ENCODE assay signal across 19 cellular contexts in the genomic region with DNA sequence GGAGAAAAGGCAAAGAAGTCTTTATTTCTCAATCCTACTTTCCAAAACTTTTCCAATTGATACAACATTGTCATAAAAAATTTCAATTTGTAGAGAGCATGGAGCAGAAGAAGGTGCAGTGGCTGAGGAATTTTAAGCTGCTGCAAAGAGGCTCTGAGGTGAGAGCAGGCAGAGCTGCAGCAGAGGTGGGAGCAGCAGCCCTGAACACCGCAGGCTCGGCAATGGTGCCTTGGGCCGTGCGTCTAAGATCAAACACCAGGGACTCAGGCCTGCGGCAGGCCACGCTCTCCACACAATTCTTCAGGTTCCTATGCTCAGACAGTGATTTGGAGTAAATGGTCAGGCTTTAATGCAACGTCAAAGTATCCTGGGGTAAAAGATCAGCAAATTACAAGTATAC. TPM values are rescaled to one million over a fixed set of nuclear protein-coding genes. Genes with fewer than 3 reads are reported as not detected.
DNase-seq lines count a peak whose midpoint lies in the region; ATAC-seq and TF ChIP-seq lines count a peak whose summit lies in the region.
"Had no signal": no experiment of that assay in that cellular context is flagged by ENCODE, and none has a peak within 500 bp of the region (broad histone marks: within the 10 kb centered on the region; RNA-seq: fewer than 3 reads in every experiment).

No MANE protein-coding gene starts in this region.

- no peak for DNase-seq in WTC11 (ENCODE audit: low spot score)
- peak; percentile 65 for DNase-seq in endodermal cell
- DNase-seq in GM23248, result no peak
- DNase-seq in NCI-H510A treated with DMSO at 0.1 percent for 48 hours (lab: John Stamatoyannopoulos, UW), result no peak
- DNase-seq in AG20443 (ENCODE audit: low spot score), result no peak
- DNase-seq in activated CD4-positive, alpha-beta T cell treated with anti-CD3 and anti-CD28 coated beads, Interleukin-2, amount 50 U/mL, for 4 hours, result no peak
- DNase-seq: BE2C; C1 segment of cervical spinal cord; CD4-positive, CD25-positive, alpha-beta regulatory T cell; CD8-positive, alpha-beta memory T cell; COR-L47; DMS 273 treated with DMSO at 0.1 percent for 48 hours; DMS53; DND-41; EL; H7; IMR-90 had no signal

- H3K4me3 Mint-ChIP-seq in WTC11 (no peak overlapping the region), endodermal cell (no peak overlapping the region), nephron (no peak overlapping the region)
- H3K4me3 Mint-ChIP-seq: CD4-positive, CD25-positive, alpha-beta regulatory T cell; CD8-positive, alpha-beta memory T cell had no signal

- peaks cover 15% of the 10 kb centered on the region for H3K4me1 ChIP-seq in endodermal cell (ENCODE audit: control insufficient read depth, insufficient read depth, low read length)
- peaks cover 20% of the 10 kb centered on the region for H3K4me1 ChIP-seq in GM23248 (ENCODE audit: insufficient read depth)

- H3K9me3 ChIP-seq in endodermal cell (ENCODE audit: control insufficient read depth, low read length) (peaks cover 7% of the 10 kb centered on the region), GM23248 (ENCODE audit: low read depth) (no peaks in the 10 kb centered on the region)
- H3K9me3 ChIP-seq: BE2C had no signal

- H3K4me1 Mint-ChIP-seq in WTC11, result peaks cover 10% of the 10 kb centered on the region
- H3K4me1 Mint-ChIP-seq in endodermal cell, result peaks cover 34% of the 10 kb centered on the region
- peaks cover 72% of the 10 kb centered on the region for H3K4me1 Mint-ChIP-seq in nephron

- no peaks in the 10 kb centered on the region for H3K27me3 Mint-ChIP-seq in WTC11 (ENCODE audit: low read depth)
- H3K27me3 Mint-ChIP-seq in endodermal cell (ENCODE audit: insufficient read depth), result no peaks in the 10 kb centered on the region
- H3K27me3 Mint-ChIP-seq in nephron (ENCODE audit: low read depth), result no peaks in the 10 kb centered on the region
- H3K27me3 Mint-ChIP-seq: CD4-positive, CD25-positive, alpha-beta regulatory T cell; CD8-positive, alpha-beta memory T cell had no signal

- H3K36me3 ChIP-seq in endodermal cell (ENCODE audit: control insufficient read depth, insufficient read depth, low read length) (no peaks in the 10 kb centered on the region), GM23248 (ENCODE audit: low read depth) (no peaks in the 10 kb centered on the region)
- H3K36me3 ChIP-seq: BE2C had no signal

- peaks cover 2% of the 10 kb centered on the region; the same call in 1 of the 2 replicates for H3F3A ChIP-seq in GM23248 (ENCODE audit: insufficient read depth)

- WGBS in endodermal cell (ENCODE audit: insufficient coverage in 1 of 2, insufficient read length in 1 of 2), 2 experiments, result 83 to 88% methylated on average over 7 of the region's 7 CpGs
- 99% methylated on average over 7 of the region's 7 CpGs for WGBS in GM23248 (ENCODE audit: low coverage in 1 of 2, low lambda C conversion rate in 2 of 2, missing lambda C conversion rate in 2 of 2), 2 experiments

- H3K4me3 ChIP-seq in endodermal cell (ENCODE audit: low read length), result no peak overlapping the region
- H3K4me3 ChIP-seq in GM23248, result no peak overlapping the region

- H3K27ac ChIP-seq in endodermal cell (ENCODE audit: low read depth, low read length) (no peak overlapping the region), GM23248 (no peak overlapping the region)

- no peak overlapping the region for H2AFZ ChIP-seq in GM23248

- in situ Hi-C loops in GM23248 (cut with MboI), result no loop called here

- H3K36me3 Mint-ChIP-seq in WTC11, result no peaks in the 10 kb centered on the region
- H3K36me3 Mint-ChIP-seq in endodermal cell (ENCODE audit: low read depth), result no peaks in the 10 kb centered on the region
- no peaks in the 10 kb centered on the region for H3K36me3 Mint-ChIP-seq in nephron (ENCODE audit: low read depth)

- no peaks in the 10 kb centered on the region for H3K9me2 ChIP-seq in GM23248 (ENCODE audit: insufficient read depth)

- ATAC-seq in WTC11, result peak; percentile 48
- ATAC-seq: HCT116 had no signal

- peaks cover 7% of the 10 kb centered on the region for H3K9me3 Mint-ChIP-seq in WTC11
- H3K9me3 Mint-ChIP-seq in endodermal cell, result no peaks in the 10 kb centered on the region
- no peaks in the 10 kb centered on the region for H3K9me3 Mint-ChIP-seq in nephron
- H3K9me3 Mint-ChIP-seq: CD4-positive, CD25-positive, alpha-beta regulatory T cell; CD8-positive, alpha-beta memory T cell had no signal

- peaks cover 71% of the 10 kb centered on the region for H3K79me2 ChIP-seq in GM23248 (ENCODE audit: insufficient read depth)

- no peak overlapping the region for H3K9ac ChIP-seq in endodermal cell (ENCODE audit: extremely low read depth, low read length, poor library complexity, severe bottlenecking)
- H3K9ac ChIP-seq in GM23248, result no peak overlapping the region

- no peaks in the 10 kb centered on the region for H3K27me3 ChIP-seq in endodermal cell (ENCODE audit: control insufficient read depth, insufficient read depth, low read length, poor library complexity, severe bottlenecking)
- H3K27me3 ChIP-seq in GM23248 (replicated peaks; ENCODE audit: insufficient read depth), result no peaks in the 10 kb centered on the region
- H3K27me3 ChIP-seq: BE2C had no signal

- POLR2A ChIA-PET in WTC11 (lab: Charles Lee), result no interaction called here

- no peak overlapping the region for H3K27ac Mint-ChIP-seq in WTC11
- H3K27ac Mint-ChIP-seq in endodermal cell, result peak overlapping the region; percentile 67
- peak overlapping the region; percentile 56 to 94 (median 86) for H3K27ac Mint-ChIP-seq in nephron
- H3K27ac Mint-ChIP-seq: CD4-positive, CD25-positive, alpha-beta regulatory T cell had no signal

- no peak for TF ChIP-seq CTCF in WTC11 (IDR thresholded peaks at IDR 0.05)
- no peak for TF ChIP-seq CTCF in endodermal cell (conservative IDR thresholded peaks at IDR 0.05)
- TF ChIP-seq CTCF in nephron (IDR thresholded peaks at IDR 0.05; ENCODE audit: unreplicated experiment in 3 of 3), result no peak

- CTCF ChIA-PET in WTC11 (lab: Charles Lee), result interaction anchor here (0.7 kb wide), 1 partner anchor 13 kb away, joined by 5 read pairs; no protein-coding TSS in a partner anchor

- no peak overlapping the region for H3K4me2 ChIP-seq in GM23248 (ENCODE audit: unreplicated experiment)

- H4K20me1 ChIP-seq in GM23248 (ENCODE audit: insufficient read depth), result no peaks in the 10 kb centered on the region

TF ChIP-seq in WTC11, 78 proteins besides CTCF, POLR2A, EP300 and RAD21:
- TF ChIP-seq ETV6 (CRISPR knock-in tag; IDR thresholded peaks at IDR 0.05), result no peak
- TF ChIP-seq JUN (CRISPR knock-in tag; IDR thresholded peaks at IDR 0.05), result no peak
- TF ChIP-seq ZNF671 (CRISPR knock-in tag; IDR thresholded peaks at IDR 0.05), result no peak
- TF ChIP-seq CREM (CRISPR knock-in tag; IDR thresholded peaks at IDR 0.05), result no peak

RNA-seq across cellular contexts. Expression of a gene that starts 46.3 kb away (rescaled TPM):
- 10.7 to 14.0 TPM (median 10.7 TPM) in 3 replicates for total RNA-seq in WTC11 (2021)
- 10 to 100 TPM; 17.2 to 20.2 TPM for total RNA-seq in endodermal cell
- polyA plus RNA-seq in endodermal cell (2013, experiment 1 of 2), result 17.0 TPM
- polyA plus RNA-seq in endodermal cell (2013, experiment 2 of 2), result 16.8 TPM
- total RNA-seq in GM23248 (2014; rRNA removed; shearing (Covaris generic)), result 72.8 and 78.8 TPM in 2 replicates
- polyA plus RNA-seq in GM23248 (2016; fragmentation: Nextera tagmentation; extraction: Ambion mirVana), result 89.8 and 101 TPM in 2 replicates
